In genomic region chr6:16639689-16640480, GRCh38 we compare ENCODE assay signal across 13 cellular contexts.
DNase-seq lines count a peak whose midpoint lies in the region; ATAC-seq, FAIRE-seq and TF ChIP-seq lines count a peak whose summit lies in the region.
"Had no signal": no experiment of that assay in that cellular context is flagged by ENCODE, and none has a peak within 500 bp of the region (broad histone marks: within the 10 kb centered on the region; RNA-seq: fewer than 3 reads in every experiment).

No MANE protein-coding gene starts in this region.

- no peak for TF ChIP-seq POLR2A in heart left ventricle (IDR thresholded peaks at IDR 0.05)

- H3K36me3 ChIP-seq in heart left ventricle (peaks cover 0 to 12% (median 5%) of the 10 kb centered on the region in 9 donors), aorta (ENCODE audit: control insufficient read depth in 1 of 2, insufficient read depth in 2 of 2, low read length in 1 of 2) (peaks cover 0 to 2% of the 10 kb centered on the region in 2 donors)

- FAIRE-seq in HTR-8/SVneo (lab: Jason Lieb, UNC): no peak

- H3K27ac ChIP-seq in heart left ventricle (no peak overlapping the region), aorta (ENCODE audit: low read depth in 1 of 2, low read length in 2 of 2) (no peak overlapping the region)
- H3K27ac ChIP-seq: ascending aorta had no signal

- WGBS in heart left ventricle, 4 donors: 90 to 94% (median 91%) methylated on average over 10 of the region's 10 CpGs
- 79 to 82% methylated on average over 10 of the region's 10 CpGs for WGBS in aorta, 2 donors

- no peak overlapping the region for H3K27ac Mint-ChIP-seq in glutamatergic neuron (ENCODE audit: unreplicated experiment)
- H3K27ac Mint-ChIP-seq: activated CD4-positive, alpha-beta T cell treated with anti-CD3 and anti-CD28 coated beads, Interleukin-2, amount 10 ng/mL, durations not matched to agents 7 days and 5 days had no signal

- H3K4me3 ChIP-seq in heart left ventricle (no peak overlapping the region), aorta (ENCODE audit: low read length in 2 of 2) (no peak overlapping the region)
- H3K4me3 ChIP-seq: ascending aorta had no signal

- H3K27me3 ChIP-seq in heart left ventricle (no peaks in the 10 kb centered on the region), aorta (ENCODE audit: control insufficient read depth in 1 of 2, insufficient read depth in 2 of 2, low read length in 1 of 2) (no peaks in the 10 kb centered on the region)
- H3K27me3 ChIP-seq: ascending aorta had no signal

- H3K9me3 ChIP-seq in heart left ventricle (peaks cover 0 to 10% (median 0%) of the 10 kb centered on the region in 12 donors), aorta (ENCODE audit: control insufficient read depth, low read length) (no peaks in the 10 kb centered on the region)
- H3K9me3 ChIP-seq: ascending aorta had no signal

- H3K4me1 Mint-ChIP-seq in glutamatergic neuron (ENCODE audit: low read depth, unreplicated experiment): no peaks in the 10 kb centered on the region

- intact Hi-C loops in heart left ventricle (cut with DNase I): no loop called here
- intact Hi-C loops in aorta (cut with DNase I): loop anchor here in 1 of 2 donors (10.0 kb wide), 1 partner anchor 125 kb away; the partner anchor contains the start of gene ATXN1

- TF ChIP-seq CTCF in heart left ventricle (IDR thresholded peaks at IDR 0.05): no peak
- no peak for TF ChIP-seq CTCF in glutamatergic neuron (IDR thresholded peaks at IDR 0.05; ENCODE audit: partially characterized antibody, unreplicated experiment)

- H3K4me1 ChIP-seq in heart left ventricle: peaks cover 0 to 12% (median 0%) of the 10 kb centered on the region in 12 donors
- peaks cover 0 to 3% of the 10 kb centered on the region in 2 donors for H3K4me1 ChIP-seq in aorta (ENCODE audit: control insufficient read depth in 1 of 2, insufficient read depth in 2 of 2, low read length in 2 of 2)
- H3K4me1 ChIP-seq: ascending aorta had no signal

- ATAC-seq in heart left ventricle: no peak
- ATAC-seq in aorta (ENCODE audit: low FRiP score): no peak
- no peak for ATAC-seq in HG03045 (IDR thresholded peaks at IDR 0.05; ENCODE audit: unreplicated experiment)

- H3K27me3 Mint-ChIP-seq in glutamatergic neuron (ENCODE audit: unreplicated experiment): peaks cover 2% of the 10 kb centered on the region
- H3K27me3 Mint-ChIP-seq: activated CD4-positive, alpha-beta T cell treated with anti-CD3 and anti-CD28 coated beads, Interleukin-2, amount 10 ng/mL, durations not matched to agents 7 days and 5 days had no signal

- DNase-seq in AG08395 (ENCODE audit: low spot score): peak; percentile 84
- peak; percentile 54 for DNase-seq in HTR-8/SVneo (ENCODE audit: insufficient read length, low spot score)
- peak; percentile 82 for DNase-seq in astrocyte of the hippocampus (ENCODE audit: low read depth, low spot score)
- DNase-seq in iris pigment epithelial cell (ENCODE audit: low read depth): peak; percentile 86
- no peak for DNase-seq in heart left ventricle
- no peak for DNase-seq in aorta
- DNase-seq in glutamatergic neuron: no peak
- DNase-seq: activated CD4-positive, alpha-beta T cell treated with anti-CD3 and anti-CD28 coated beads, Interleukin-2, amount 10 ng/mL, durations not matched to agents 7 days and 5 days; NCI-H2029 treated with DMSO at 0.1 percent for 48 hours; SHP77 had no signal

- H3K4me3 Mint-ChIP-seq in glutamatergic neuron (ENCODE audit: unreplicated experiment): no peak overlapping the region
- H3K4me3 Mint-ChIP-seq: activated CD4-positive, alpha-beta T cell treated with anti-CD3 and anti-CD28 coated beads, Interleukin-2, amount 10 ng/mL, durations not matched to agents 7 days and 5 days; CD14-positive monocyte had no signal

- no peaks in the 10 kb centered on the region for H3K9me3 Mint-ChIP-seq in glutamatergic neuron (ENCODE audit: unreplicated experiment)

- H3K36me3 Mint-ChIP-seq in glutamatergic neuron (ENCODE audit: unreplicated experiment): no peaks in the 10 kb centered on the region

Comparison
In these comparisons a context has a peak if more than half of its experiments do, and no peak if none do; other contexts are left out.
1. DNase-seq: peak in AG08395 (single experiment), HTR-8/SVneo (single experiment), astrocyte of the hippocampus (single experiment) and iris pigment epithelial cell (single experiment); none in heart left ventricle (0 of 5), aorta (0 of 2) and glutamatergic neuron (single experiment).